ENCODE assay signal across 1 cellular context in genomic region chr17:1487939-1488825, GRCh38.
A peak's percentile ranks its signal among the peaks of the same experiment; 100 is the strongest.
TF ChIP-seq lines count a peak whose summit lies in the region.

No MANE protein-coding gene starts in this region.

TF ChIP-seq in HepG2, 621 proteins besides CTCF, POLR2A, EP300 and RAD21 (continued from another document and continues in another):
- TF ChIP-seq ZNF142 (CRISPR knock-in tag; IDR thresholded peaks at IDR 0.05) (no peak), CERS6 (CRISPR knock-in tag; IDR thresholded peaks at IDR 0.05) (no peak), SSRP1 (CRISPR knock-in tag; IDR thresholded peaks at IDR 0.05) (no peak), MEF2D (CRISPR knock-in tag; IDR thresholded peaks at IDR 0.05) (peak; percentile 56; the same call in 1 of the 2 replicates), JUN (CRISPR knock-in tag; IDR thresholded peaks at IDR 0.05) (peak; percentile 92), SNAI1 (CRISPR knock-in tag; IDR thresholded peaks at IDR 0.05; ENCODE audit: borderline replicate concordance) (no peak), NR2F6 (IDR thresholded peaks at IDR 0.05) (peak; percentile 41; the same call in 1 of the 2 replicates), NR2F6 (CRISPR knock-in tag; IDR thresholded peaks at IDR 0.05) (peak; percentile 47; the same call in 1 of the 2 replicates), ZNF768 (CRISPR knock-in tag; IDR thresholded peaks at IDR 0.05) (no peak), ZNF543 (CRISPR knock-in tag; IDR thresholded peaks at IDR 0.05) (no peak), U2AF1 (optimal IDR thresholded peaks at IDR 0.05; ENCODE audit: low read depth, low read length) (no peak), YEATS4 (CRISPR knock-in tag; IDR thresholded peaks at IDR 0.05; ENCODE audit: borderline replicate concordance) (peak; percentile 56; the same call in 1 of the 2 replicates), MTA1 (CRISPR knock-in tag; IDR thresholded peaks at IDR 0.05; ENCODE audit: borderline replicate concordance) (peak; percentile 79; the same call in 1 of the 2 replicates), KLF12 (CRISPR knock-in tag; IDR thresholded peaks at IDR 0.05; ENCODE audit: borderline replicate concordance) (0 out of 2 replicates have a peak, but pooled peaks have one; percentile 50), KDM5B (CRISPR knock-in tag; IDR thresholded peaks at IDR 0.05; ENCODE audit: borderline replicate concordance) (no peak), MAX (IDR thresholded peaks at IDR 0.05) (peak; percentile 17; the same call in 1 of the 2 replicates), ZNF513 (CRISPR knock-in tag; conservative IDR thresholded peaks at IDR 0.05) (no peak), ZSCAN29 (CRISPR knock-in tag; conservative IDR thresholded peaks at IDR 0.05) (peak; percentile 93), ZMYM4 (CRISPR knock-in tag; IDR thresholded peaks at IDR 0.05) (0 out of 2 replicates have a peak, but pooled peaks have one; percentile 7), MYC (CRISPR knock-in tag; IDR thresholded peaks at IDR 0.05; ENCODE audit: borderline replicate concordance) (peak; percentile 37), TAF1 (CRISPR knock-in tag; IDR thresholded peaks at IDR 0.05) (peak; percentile 21; the same call in 1 of the 2 replicates), CREB1 (IDR thresholded peaks at IDR 0.05) (peak; percentile 64; the same call in 1 of the 2 replicates), CREB1 (CRISPR knock-in tag; IDR thresholded peaks at IDR 0.05) (no peak), AKAP8 (CRISPR knock-in tag; IDR thresholded peaks at IDR 0.05) (peak; percentile 97), ZBTB34 (CRISPR knock-in tag; IDR thresholded peaks at IDR 0.05) (no peak), TBX2 (CRISPR knock-in tag; IDR thresholded peaks at IDR 0.05; ENCODE audit: borderline replicate concordance) (peak; percentile 73), ZNF512 (CRISPR knock-in tag; IDR thresholded peaks at IDR 0.05) (no peak), ZNF124 (CRISPR knock-in tag; IDR thresholded peaks at IDR 0.05) (0 out of 2 replicates have a peak, but pooled peaks have one; percentile 11), HOXA9 (CRISPR knock-in tag; IDR thresholded peaks at IDR 0.05; ENCODE audit: borderline replicate concordance) (no peak), PRMT3 (CRISPR knock-in tag; IDR thresholded peaks at IDR 0.05; ENCODE audit: borderline replicate concordance, low read depth) (no peak), ZNF275 (CRISPR knock-in tag; IDR thresholded peaks at IDR 0.05; ENCODE audit: borderline replicate concordance) (no peak; the same call in 1 of the 2 replicates), BCL3 (CRISPR knock-in tag; IDR thresholded peaks at IDR 0.05) (peak; percentile 70; the same call in 1 of the 2 replicates), DBP (CRISPR knock-in tag; IDR thresholded peaks at IDR 0.05; ENCODE audit: not compliant biosample characterization) (no peak), ZFY (CRISPR knock-in tag; IDR thresholded peaks at IDR 0.05) (peak; percentile 63), HOXA3 (CRISPR knock-in tag; IDR thresholded peaks at IDR 0.05) (peak; percentile 59), ZNF276 (CRISPR knock-in tag; IDR thresholded peaks at IDR 0.05; ENCODE audit: low read depth) (0 out of 2 replicates have a peak, but pooled peaks have one; percentile 54), PBX2 (CRISPR knock-in tag; IDR thresholded peaks at IDR 0.05) (no peak), ZNF776 (CRISPR knock-in tag; IDR thresholded peaks at IDR 0.05) (peak; percentile 55; the same call in 1 of the 2 replicates), KLF9 (CRISPR knock-in tag; IDR thresholded peaks at IDR 0.05; ENCODE audit: low read depth) (no peak), ZNF800 (CRISPR knock-in tag; IDR thresholded peaks at IDR 0.05) (peak; percentile 12; the same call in 1 of the 2 replicates)
